In the genomic region with DNA sequence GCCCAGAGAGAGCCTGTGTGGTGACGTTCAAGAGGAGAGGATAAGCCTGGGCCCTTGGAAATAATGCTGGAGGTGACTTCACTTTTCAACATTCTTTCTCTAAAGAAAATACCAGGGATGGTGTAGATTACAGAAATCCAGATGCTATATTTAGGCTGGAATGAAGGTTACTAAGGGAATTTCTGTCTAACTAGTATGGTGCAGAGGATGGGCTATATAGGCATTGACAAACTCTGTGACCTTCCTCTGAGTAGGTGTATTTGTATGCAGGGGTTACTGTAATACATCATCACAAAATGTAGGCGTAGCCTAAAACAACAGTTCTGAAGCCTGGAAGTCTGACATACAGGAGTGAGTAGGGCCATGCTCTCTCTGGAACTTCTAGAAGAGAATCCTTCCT, we compare ENCODE assay signal across 21 cellular contexts.
"Had no signal": no experiment of that assay in that cellular context is flagged by ENCODE, and none has a peak within 500 bp of the region (broad histone marks: within the 10 kb centered on the region; RNA-seq: fewer than 3 reads in every experiment).

No MANE protein-coding gene starts in this region.

- FAIRE-seq: frontal cortex, keratinocyte had no signal

- H3K79me2 ChIP-seq: hepatocyte had no signal

- H2AFZ ChIP-seq: hepatocyte had no signal

- H3K27ac ChIP-seq: body of pancreas, esophagus muscularis mucosa, hepatocyte, right lobe of liver, skin epidermis, thoracic aorta, WERI-Rb-1 had no signal

- DNase-seq: activated CD4-positive, alpha-beta T cell treated with anti-CD3 and anti-CD28 coated beads for 48 hours; activated CD4-positive, alpha-beta T cell treated with anti-CD3 and anti-CD28 coated beads, Interleukin-2, amount 50 U/mL, for 48 hours; activated CD8-positive, alpha-beta memory T cell treated with anti-CD3 and anti-CD28 coated beads for 24 hours; activated effector memory CD4-positive, alpha-beta T cell treated with Interleukin-2 at 50 U/mL for 16 hours; activated naive CD4-positive, alpha-beta T cell treated with Interleukin-2 at 50 U/mL for 16 hours; anterior cingulate cortex; body of pancreas; caudate nucleus; endodermal cell; left cardiac atrium; left ventricle myocardium superior; right lobe of liver; stimulated activated CD4-positive, alpha-beta T cell treated with anti-CD3 and anti-CD28 coated beads, Interleukin-4, amount 100 ng/mL, for 24 hours; T-helper 9 cell; WERI-Rb-1 had no signal

- H3K36me3 ChIP-seq: esophagus muscularis mucosa, right lobe of liver, thoracic aorta, WERI-Rb-1 had no signal

- H3K4me2 ChIP-seq: hepatocyte had no signal

- H3K4me1 ChIP-seq: body of pancreas, esophagus muscularis mucosa, right lobe of liver had no signal

- H3K4me3 ChIP-seq: body of pancreas, esophagus muscularis mucosa, hepatocyte, right lobe of liver, skin epidermis, thoracic aorta had no signal

- H3K9me3 ChIP-seq: body of pancreas, esophagus muscularis mucosa, right lobe of liver, thoracic aorta had no signal

- H3K27me3 ChIP-seq: body of pancreas, esophagus muscularis mucosa, hepatocyte, right lobe of liver had no signal
